8 cellular contexts compared by ENCODE assay signal in the genomic region with DNA sequence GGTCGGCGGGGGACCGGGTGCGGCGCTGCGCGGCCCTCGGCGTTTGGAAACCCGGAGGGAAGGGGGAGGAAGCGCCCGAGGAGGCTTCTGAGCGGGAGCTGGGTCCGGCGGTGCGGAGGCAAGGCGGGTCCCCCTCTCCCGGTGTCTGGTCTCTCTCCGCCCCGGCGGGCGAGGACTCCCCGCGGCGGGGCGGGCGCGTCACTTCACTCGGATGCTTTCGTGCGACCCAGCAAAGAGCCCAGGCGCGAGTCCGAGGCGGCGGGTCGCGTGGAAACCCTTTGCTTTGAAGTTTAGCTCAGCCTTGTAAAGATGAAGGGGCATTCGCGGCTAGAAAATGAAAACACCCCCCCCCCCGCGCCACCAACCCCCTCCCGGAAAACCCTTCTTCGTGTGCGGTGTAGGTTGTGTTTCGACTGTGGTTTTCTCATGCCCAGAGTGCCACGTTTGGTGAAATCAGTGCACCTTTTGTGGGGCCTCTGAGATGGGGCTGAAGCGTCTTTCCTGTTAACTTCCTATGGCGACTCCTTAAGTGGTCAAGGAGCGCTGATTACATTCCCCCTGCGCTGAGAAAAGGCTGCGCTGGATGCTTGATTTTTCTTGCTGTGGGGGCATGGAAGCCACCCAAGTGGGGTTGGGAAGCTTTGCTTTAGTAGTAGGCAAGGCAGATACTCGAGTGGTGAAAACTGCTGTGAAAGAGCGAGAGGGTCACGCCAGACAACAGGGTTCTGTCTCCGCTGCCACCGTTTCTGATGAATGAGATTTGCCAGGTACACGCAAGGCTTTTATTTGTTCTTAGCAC. TPM values are rescaled to one million over a fixed set of nuclear protein-coding genes. Genes with fewer than 3 reads are reported as not detected.
A peak's percentile ranks its signal among the peaks of the same experiment; 100 is the strongest.
DNase-seq lines count a peak whose midpoint lies in the region; ATAC-seq, FAIRE-seq and TF ChIP-seq lines count a peak whose summit lies in the region.

No MANE protein-coding gene starts in this region.

- peak overlapping the region; percentile 68 to 85 (median 72) for H3K27ac ChIP-seq in Peyer's patch
- peak overlapping the region; percentile 76 to 85 for H3K27ac ChIP-seq in kidney (ENCODE audit: low read depth in 2 of 2, low read length in 2 of 2)
- peak overlapping the region in 1 of 2 donors; percentile 83 for H3K27ac ChIP-seq in small intestine (ENCODE audit: low read depth in 1 of 2, low read length in 1 of 2)

- H3K4me1 ChIP-seq in Peyer's patch (peaks cover 0 to 10% (median 0%) of the 10 kb centered on the region in 4 donors), kidney (ENCODE audit: control insufficient read depth in 1 of 2, insufficient read depth in 1 of 2, low read depth in 1 of 2, low read length in 2 of 2) (peaks cover 0 to 2% of the 10 kb centered on the region in 2 donors), small intestine (ENCODE audit: control insufficient read depth in 2 of 2, insufficient read depth in 1 of 2, low read depth in 1 of 2, low read length in 1 of 2) (no peaks in the 10 kb centered on the region)

- H3K36me3 ChIP-seq in Peyer's patch (no peaks in the 10 kb centered on the region), kidney (ENCODE audit: control insufficient read depth in 1 of 2, insufficient read depth in 2 of 2, low read length in 2 of 2) (no peaks in the 10 kb centered on the region), small intestine (ENCODE audit: control insufficient read depth in 2 of 2, insufficient read depth in 2 of 2, low read length in 2 of 2) (no peaks in the 10 kb centered on the region)

- TF ChIP-seq POLR2A in Peyer's patch (IDR thresholded peaks at IDR 0.05) = no peak

- H3K9ac ChIP-seq in kidney (ENCODE audit: low read length in 2 of 2) = peak overlapping the region; percentile 90 to 94

- H3K9me3 ChIP-seq in Peyer's patch (no peaks in the 10 kb centered on the region), kidney (ENCODE audit: control insufficient read depth in 1 of 2, low read length in 2 of 2) (no peaks in the 10 kb centered on the region), small intestine (ENCODE audit: control insufficient read depth, low read depth) (no peaks in the 10 kb centered on the region)

- DNase-seq in EL (peak; percentile 47), Peyer's patch (peak in 1 of 3 donors; percentile 50), cerebellar cortex (ENCODE audit: low spot score) (peak; percentile 67), kidney (no peak), small intestine (peak; percentile 30), KBM-7 (no peak)

- TF ChIP-seq CTCF in Peyer's patch (IDR thresholded peaks at IDR 0.05) (no peak), kidney (IDR thresholded peaks at IDR 0.05; ENCODE audit: borderline replicate concordance, extremely low read depth, insufficient read depth) (no peak)

- no peaks in the 10 kb centered on the region for H3K27me3 ChIP-seq in Peyer's patch
- H3K27me3 ChIP-seq in small intestine (ENCODE audit: control insufficient read depth in 2 of 2, insufficient read depth in 2 of 2, low read length in 2 of 2) = no peaks in the 10 kb centered on the region

- in situ Hi-C loops in KBM-7 (cut with MboI; ENCODE audit: low pct_unique_long_range_greater_than_20kb, low sequenced_read_pairs) = no loop called here

- H3K4me3 ChIP-seq in Peyer's patch (peak overlapping the region; percentile 44 to 91 (median 68)), kidney (ENCODE audit: low read length in 2 of 2) (peak overlapping the region; percentile 94 to 95), small intestine (ENCODE audit: low read depth in 1 of 2, low read length in 2 of 2) (peak overlapping the region; percentile 74 to 93)

- FAIRE-seq in kidney (lab: Jason Lieb, UNC) (no peak), small intestine (lab: Jason Lieb, UNC) (no peak)

- WGBS in small intestine, 3 donors = 0 to 2% (median 1%) methylated on average over 43 to 58 of the region's 58 CpGs

- ATAC-seq in HG02642 (IDR thresholded peaks at IDR 0.05; ENCODE audit: poor library complexity, unreplicated experiment) (peak; percentile 28), GM21515 (IDR thresholded peaks at IDR 0.05; ENCODE audit: unreplicated experiment) (no peak)

- intact Hi-C loops in kidney (cut with DNase I) = no loop called here

RNA-seq across cellular contexts. Expression of gene GNAI1, which starts 0.9 kb away (rescaled TPM):
- total RNA-seq in Peyer's patch (10 to 100 TPM in 1 of 4 donors, 1 to 10 TPM in 3; 5.5 to 13.3 (median 8.1) TPM), kidney (105 TPM)
- polyA plus RNA-seq in kidney (ENCODE audit: insufficient read depth, low read depth, low replicate concordance) (41.9 TPM), small intestine (10 to 100 TPM in 1 of 3 donors, 1 to 10 TPM in 2; 6.7 to 10.2 (median 7.0) TPM)

Comparison
In these comparisons a context has a peak if more than half of its experiments do, and no peak if none do; other contexts are left out.
1. DNase-seq: peak in EL (single experiment), cerebellar cortex (single experiment) and small intestine (single experiment); none in kidney (single experiment) and KBM-7 (single experiment).
2. Peak in every context shown above with its lines, with median percentiles within 50 percentile points of each other: H3K4me3 ChIP-seq.